10 cellular contexts compared by ENCODE assay signal in the genomic region with DNA sequence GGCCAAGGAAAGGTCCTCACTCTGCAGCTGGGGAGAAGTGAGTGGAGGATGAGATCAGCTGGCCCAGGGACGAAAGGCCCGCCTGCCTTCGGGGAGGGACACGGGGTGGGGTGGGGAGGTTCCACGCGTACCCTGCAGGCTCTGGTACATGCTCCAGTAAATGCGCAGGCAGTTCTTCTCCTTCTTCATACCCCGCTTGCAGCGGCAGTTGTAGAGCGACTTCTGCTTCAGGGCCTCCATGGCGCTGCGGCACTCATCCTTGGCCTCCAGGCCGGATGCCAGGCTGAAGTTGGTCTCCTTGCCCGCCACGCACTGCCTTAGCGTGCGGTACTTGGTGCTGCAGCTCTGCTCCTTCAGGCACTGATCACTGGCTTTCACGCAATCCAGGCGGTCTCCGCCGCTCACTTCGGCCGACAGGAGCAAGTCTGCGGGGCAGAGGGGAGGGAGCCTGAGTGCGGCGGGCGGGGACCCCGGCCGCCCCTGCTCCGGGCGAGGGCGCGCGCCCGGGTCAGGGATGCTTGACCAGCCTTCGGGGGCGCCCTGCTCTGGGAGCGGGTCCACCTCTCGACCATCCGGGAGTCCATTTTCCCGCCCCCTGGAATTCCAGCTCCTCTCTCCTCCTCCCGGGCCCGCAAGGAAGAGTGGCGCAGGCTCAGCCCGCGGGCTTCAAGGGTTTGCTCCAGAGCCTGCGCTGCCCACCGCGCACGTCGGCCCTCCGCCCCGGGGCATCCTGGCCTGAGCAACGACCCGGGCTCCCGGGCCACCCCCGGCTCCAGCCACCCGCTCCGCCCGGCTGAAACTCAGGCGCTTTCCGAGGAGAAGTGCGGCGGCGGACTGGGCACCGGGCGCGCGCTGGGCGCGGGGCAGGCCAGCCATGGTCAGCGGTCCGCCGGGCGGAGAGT. TPM values are rescaled to one million over a fixed set of nuclear protein-coding genes. Genes with fewer than 3 reads are reported as not detected.
DNase-seq lines count a peak whose midpoint lies in the region; TF ChIP-seq lines count a peak whose summit lies in the region.
"Had no signal": no experiment of that assay in that cellular context is flagged by ENCODE, and none has a peak within 500 bp of the region (broad histone marks: within the 10 kb centered on the region; RNA-seq: fewer than 3 reads in every experiment).

No MANE protein-coding gene starts in this region.

- H3K4me1 ChIP-seq in mesendoderm (ENCODE audit: control insufficient read depth, low read depth, low read length) (no peaks in the 10 kb centered on the region), suprapubic skin (peaks cover 49% of the 10 kb centered on the region)

- no peak overlapping the region for H3K4ac ChIP-seq in mesendoderm (ENCODE audit: low read depth, low read length)

- no peaks in the 10 kb centered on the region for H3K79me2 ChIP-seq in mesendoderm (ENCODE audit: control insufficient read depth, insufficient read depth, low read length)

- H4K5ac ChIP-seq in mesendoderm (ENCODE audit: low read length) = no peak overlapping the region

- DNase-seq in HCEC 1CT (peak; percentile 17), epithelial cell of proximal tubule (ENCODE audit: low read depth) (no peak), mesendoderm (peak; percentile 38), suprapubic skin (ENCODE audit: low spot score in 2 of 2) (no peak), DMS153 treated with DMSO at 0.1 percent for 48 hours (lab: John Stamatoyannopoulos, UW; ENCODE audit: unreplicated experiment) (no peak), islet precursor cell (no peak), NCI-H774 (lab: John Stamatoyannopoulos, UW) (no peak), NCI-H1092 (lab: John Stamatoyannopoulos, UW) (no peak)
- DNase-seq: amniotic stem cell, KG1 had no signal

- H3K4me2 ChIP-seq in mesendoderm (ENCODE audit: low read length) = peak overlapping the region; percentile 99

- H3K9ac ChIP-seq in mesendoderm (ENCODE audit: low read length) = peak overlapping the region; percentile 58

- no peak overlapping the region for H4K8ac ChIP-seq in mesendoderm (ENCODE audit: low read depth, low read length)

- H3K23ac ChIP-seq in mesendoderm (ENCODE audit: low read length) = no peak overlapping the region

- H3K27ac ChIP-seq in mesendoderm (ENCODE audit: low read depth, low read length) = no peak overlapping the region
- H3K27ac ChIP-seq in suprapubic skin = peak overlapping the region; percentile 73

- H3K4me3 ChIP-seq in epithelial cell of proximal tubule (ENCODE audit: low read depth, low read length) (peak overlapping the region; percentile 72), mesendoderm (ENCODE audit: low read length) (peak overlapping the region; percentile 50), suprapubic skin (peak overlapping the region; percentile 65)

- no CpG with 5 or more reads among the region's 75 CpGs for WGBS in mesendoderm (ENCODE audit: extremely low coverage, insufficient coverage, low lambda C conversion rate)
- 60% methylated on average over 1 of the region's 75 CpGs for WGBS in suprapubic skin

- H3K36me3 ChIP-seq in mesendoderm (ENCODE audit: control insufficient read depth, insufficient read depth, low read length) (no peaks in the 10 kb centered on the region), suprapubic skin (no peaks in the 10 kb centered on the region)

- peak overlapping the region; percentile 83 for H3K56ac ChIP-seq in mesendoderm (ENCODE audit: low read length)

- no peak overlapping the region for H2BK5ac ChIP-seq in mesendoderm (ENCODE audit: low read length)

- no peaks in the 10 kb centered on the region for H3K79me1 ChIP-seq in mesendoderm (ENCODE audit: low read length)

- no peak overlapping the region for H2BK120ac ChIP-seq in mesendoderm (ENCODE audit: low read depth, low read length)

- no peak for TF ChIP-seq POLR2A in suprapubic skin (IDR thresholded peaks at IDR 0.05)

- H3K9me3 ChIP-seq in suprapubic skin = no peaks in the 10 kb centered on the region

- no peak overlapping the region for H2AK5ac ChIP-seq in mesendoderm (ENCODE audit: low read length)

- no peak for TF ChIP-seq EP300 in suprapubic skin (IDR thresholded peaks at IDR 0.05)

- H3K18ac ChIP-seq in mesendoderm (ENCODE audit: low read length) = no peak overlapping the region

- H3K27me3 ChIP-seq in mesendoderm (ENCODE audit: insufficient read depth, low read length, poor library complexity) (peaks cover 24% of the 10 kb centered on the region), suprapubic skin (peaks cover 61% of the 10 kb centered on the region)

- TF ChIP-seq CTCF in epithelial cell of proximal tubule (conservative IDR thresholded peaks at IDR 0.05; ENCODE audit: low read depth, low read length) (no peak), suprapubic skin (IDR thresholded peaks at IDR 0.05) (no peak)

- no peak overlapping the region for H2BK15ac ChIP-seq in mesendoderm (replicated peaks; ENCODE audit: low read depth)

RNA-seq across cellular contexts. Expression of a gene that starts 2.1 kb away (rescaled TPM):
- total RNA-seq in epithelial cell of proximal tubule (10.6 and 42.7 TPM in 2 replicates), suprapubic skin (10 to 100 TPM; 19.8 to 61.8 (median 25.2) TPM)
- polyA plus RNA-seq in mesendoderm (2013, experiment 1 of 2) = 1.3 TPM
- 1.6 TPM for polyA plus RNA-seq in mesendoderm (2013, experiment 2 of 2)

RNA-seq across cellular contexts. Expression of a gene that starts 53.3 kb away (rescaled TPM):
- not detected in 2 replicates for total RNA-seq in epithelial cell of proximal tubule
- 1.2 TPM for polyA plus RNA-seq in mesendoderm (2013, experiment 1 of 2)
- 1.8 TPM for polyA plus RNA-seq in mesendoderm (2013, experiment 2 of 2)
- total RNA-seq in suprapubic skin = not detected

Comparison
In these comparisons a context has a peak if more than half of its experiments do, and no peak if none do; other contexts are left out.
1. DNase-seq: peak in HCEC 1CT (single experiment) and mesendoderm (single experiment); none in epithelial cell of proximal tubule (single experiment), suprapubic skin (0 of 2), DMS153 treated with DMSO at 0.1 percent for 48 hours (single experiment), islet precursor cell (single experiment), NCI-H774 (single experiment) and NCI-H1092 (single experiment).
2. Peak in every context shown above with its lines, with median percentiles within 50 percentile points of each other: H3K4me3 ChIP-seq.